10 cellular contexts compared by ENCODE assay signal in the genomic region with DNA sequence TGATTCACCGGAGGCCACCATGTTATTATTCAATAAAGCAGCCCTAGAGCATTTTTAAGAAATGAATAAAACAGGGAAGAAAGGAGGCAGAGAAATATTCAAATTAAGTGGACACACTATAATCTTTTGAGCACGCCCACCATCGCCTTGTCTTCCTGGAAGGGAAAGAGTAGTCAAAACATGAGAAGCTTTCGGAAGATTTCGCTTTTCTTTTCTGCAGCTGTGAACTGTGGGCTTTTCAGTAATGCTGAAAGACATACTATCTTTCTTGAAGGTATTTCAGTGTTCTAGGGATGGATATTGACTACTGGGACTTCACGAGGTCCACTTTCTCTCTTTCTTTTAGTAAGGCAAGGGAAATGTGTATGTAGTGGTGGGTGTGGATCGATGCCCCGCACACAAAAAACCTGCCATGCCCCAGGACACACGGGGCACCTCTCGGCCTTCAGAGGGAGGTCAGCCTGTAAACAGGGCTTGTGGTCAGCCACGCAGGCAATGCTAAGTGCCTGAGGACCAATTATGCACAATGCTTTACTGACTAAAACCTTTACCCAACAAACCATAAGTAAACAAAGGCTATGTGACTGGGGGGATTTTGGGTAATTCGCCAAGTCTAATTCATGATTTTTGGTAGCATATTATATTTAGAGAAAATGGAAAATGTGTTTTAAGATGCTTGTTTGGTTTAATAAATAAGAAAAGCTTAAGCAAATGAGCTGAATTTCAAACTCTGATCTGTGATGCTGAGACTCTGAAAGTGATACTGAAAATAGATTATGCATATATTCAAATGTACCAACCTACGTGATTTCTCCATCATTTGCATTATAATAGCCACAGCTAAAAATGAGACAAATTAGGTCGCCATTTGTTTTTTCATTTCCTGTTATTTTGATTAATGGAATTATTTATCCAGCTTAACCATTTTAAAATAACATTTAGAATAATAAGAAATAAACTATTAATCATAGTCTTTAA.
DNase-seq lines count a peak whose midpoint lies in the region; ATAC-seq and TF ChIP-seq lines count a peak whose summit lies in the region.
"Had no signal": no experiment of that assay in that cellular context is flagged by ENCODE, and none has a peak within 500 bp of the region (broad histone marks: within the 10 kb centered on the region; RNA-seq: fewer than 3 reads in every experiment).

No MANE protein-coding gene starts in this region.

- no peak for TF ChIP-seq EP300 in ovary (IDR thresholded peaks at IDR 0.05)

- peaks cover 12% of the 10 kb centered on the region for H3K4me1 ChIP-seq in ovary (ENCODE audit: insufficient read depth)

- H3K27ac Mint-ChIP-seq in activated CD4-positive, alpha-beta T cell treated with anti-CD3 and anti-CD28 coated beads, Interleukin-2, amount 10 ng/mL, durations not matched to agents 24 days and 14 days: peak overlapping the region; percentile 10

- TF ChIP-seq CTCF in ovary (IDR thresholded peaks at IDR 0.05): no peak

- H3K27ac ChIP-seq in ovary: peak overlapping the region; percentile 53 to 87

- no peaks in the 10 kb centered on the region for H3K36me3 Mint-ChIP-seq in activated CD4-positive, alpha-beta T cell treated with anti-CD3 and anti-CD28 coated beads, Interleukin-2, amount 10 ng/mL, durations not matched to agents 24 days and 14 days (ENCODE audit: low read depth)

- H3K4me3 ChIP-seq in ovary: no peak overlapping the region
- H3K4me3 ChIP-seq: MG63 had no signal

- H3K4me3 Mint-ChIP-seq in activated CD4-positive, alpha-beta T cell treated with anti-CD3 and anti-CD28 coated beads, Interleukin-2, amount 10 ng/mL, durations not matched to agents 24 days and 14 days: no peak overlapping the region

- H3K36me3 ChIP-seq in ovary: no peaks in the 10 kb centered on the region
- H3K36me3 ChIP-seq: MG63 had no signal

- intact Hi-C loops in activated CD4-positive, alpha-beta T cell treated with anti-CD3 and anti-CD28 coated beads, Interleukin-2, amount 10 ng/mL, durations not matched to agents 24 days and 14 days (cut with micrococcal nuclease): loop anchor here (1.0 kb wide), 1 partner anchor 10 kb away; no protein-coding TSS in a partner anchor
- intact Hi-C loops in ovary (cut with DNase I): no loop called here

- H3K27me3 ChIP-seq in ovary: no peaks in the 10 kb centered on the region
- H3K27me3 ChIP-seq: MG63 had no signal

- peaks cover 7% of the 10 kb centered on the region for H3K27me3 Mint-ChIP-seq in activated CD4-positive, alpha-beta T cell treated with anti-CD3 and anti-CD28 coated beads, Interleukin-2, amount 10 ng/mL, durations not matched to agents 24 days and 14 days

- H3K9me3 ChIP-seq in ovary: no peaks in the 10 kb centered on the region
- H3K9me3 ChIP-seq: MG63 had no signal

- H3K4me1 Mint-ChIP-seq in activated CD4-positive, alpha-beta T cell treated with anti-CD3 and anti-CD28 coated beads, Interleukin-2, amount 10 ng/mL, durations not matched to agents 24 days and 14 days: peaks cover 7% of the 10 kb centered on the region

- no peak for TF ChIP-seq POLR2A in ovary (IDR thresholded peaks at IDR 0.05)

- no peaks in the 10 kb centered on the region for H3K9me3 Mint-ChIP-seq in activated CD4-positive, alpha-beta T cell treated with anti-CD3 and anti-CD28 coated beads, Interleukin-2, amount 10 ng/mL, durations not matched to agents 24 days and 14 days

- ATAC-seq in GM21619 (IDR thresholded peaks at IDR 0.05; ENCODE audit: unreplicated experiment): peak; percentile 89
- peak; percentile 88 for ATAC-seq in HG03432 (IDR thresholded peaks at IDR 0.05; ENCODE audit: unreplicated experiment)

- 18 to 48% (median 22%) methylated on average over 14 of the region's 14 CpGs for WGBS in ovary, 3 donors

- DNase-seq in activated CD4-positive, alpha-beta T cell treated with anti-CD3 and anti-CD28 coated beads, Interleukin-2, amount 10 ng/mL, durations not matched to agents 24 days and 14 days: peak; percentile 63
- no peak for DNase-seq in activated CD4-positive, alpha-beta T cell treated with anti-CD3 and anti-CD28 coated beads, Interleukin-2, amount 50 U/mL, for 1 hour
- DNase-seq in ovary (peak in 2 of 5 donors; percentile 21 to 56), amniotic stem cell (lab: John Stamatoyannopoulos, UW) (no peak), COLO829 (ENCODE audit: low spot score) (no peak), hippocampal formation (lab: John Stamatoyannopoulos, UW) (no peak)
- DNase-seq: activated effector memory CD4-positive, alpha-beta T cell treated with anti-CD3 and anti-CD28 coated beads, Interleukin-2, amount 50 U/mL, for 16 hours; MG63 had no signal
